3 cellular contexts compared by ENCODE assay signal in the genomic region with DNA sequence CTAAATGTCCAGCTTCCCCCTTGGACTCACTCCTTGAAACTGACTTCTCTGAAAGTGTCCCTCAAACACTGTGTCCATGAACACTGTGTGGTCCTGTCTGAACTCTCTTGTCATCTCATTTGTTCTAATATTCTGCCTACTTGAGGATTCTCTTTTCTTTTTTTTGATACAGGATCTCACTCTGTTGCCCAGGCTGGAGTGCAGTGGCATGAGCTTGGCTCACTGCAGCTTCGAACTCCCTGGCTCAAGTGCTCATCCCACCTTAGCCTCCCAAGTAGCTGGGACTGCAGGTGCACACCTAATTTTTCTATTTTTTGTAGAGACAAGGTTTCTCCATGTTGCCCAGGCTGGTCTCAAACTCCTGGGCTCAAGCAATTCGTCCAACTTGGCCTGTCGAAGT.
A peak's percentile ranks its signal among the peaks of the same experiment; 100 is the strongest.
TF ChIP-seq lines count a peak whose summit lies in the region.

No MANE protein-coding gene starts in this region.

TF ChIP-seq in GM23338, 12 proteins besides CTCF, POLR2A, EP300 and RAD21:
- TF ChIP-seq POLR2AphosphoS5 (IDR thresholded peaks at IDR 0.05; ENCODE audit: low read depth) (no peak), JUNB (IDR thresholded peaks at IDR 0.05; ENCODE audit: unreplicated experiment) (no peak)
TF ChIP-seq in GM23338: peak in this region for 0.

TF ChIP-seq in IMR-90, 13 proteins besides CTCF, POLR2A, EP300 and RAD21:
- no peak for TF ChIP-seq FOS (IDR thresholded peaks at IDR 0.05; ENCODE audit: low read depth, low read length)
- TF ChIP-seq SMC3 (IDR thresholded peaks at IDR 0.05; ENCODE audit: low read depth, low read length): no peak
- no peak for TF ChIP-seq MAFK (IDR thresholded peaks at IDR 0.05; ENCODE audit: low read depth, low read length)
TF ChIP-seq in IMR-90: peak in this region for 0.

TF ChIP-seq in WTC11, 78 proteins besides CTCF, POLR2A, EP300 and RAD21:
- TF ChIP-seq, protein P1, sequence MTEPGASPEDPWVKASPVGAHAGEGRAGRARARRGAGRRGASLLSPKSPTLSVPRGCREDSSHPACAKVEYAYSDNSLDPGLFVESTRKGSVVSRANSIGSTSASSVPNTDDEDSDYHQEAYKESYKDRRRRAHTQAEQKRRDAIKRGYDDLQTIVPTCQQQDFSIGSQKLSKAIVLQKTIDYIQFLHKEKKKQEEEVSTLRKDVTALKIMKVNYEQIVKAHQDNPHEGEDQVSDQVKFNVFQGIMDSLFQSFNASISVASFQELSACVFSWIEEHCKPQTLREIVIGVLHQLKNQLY (CRISPR knock-in tag; IDR thresholded peaks at IDR 0.05): no peak
- TF ChIP-seq ZNF121 (CRISPR knock-in tag; IDR thresholded peaks at IDR 0.05): peak; percentile 94
